Comparison of ENCODE assay signal across 21 cellular contexts in genomic region chr12:64895541-64895940, GRCh38.
DNase-seq lines count a peak whose midpoint lies in the region; ATAC-seq and TF ChIP-seq lines count a peak whose summit lies in the region.
"Had no signal": no experiment of that assay in that cellular context is flagged by ENCODE, and none has a peak within 500 bp of the region (broad histone marks: within the 10 kb centered on the region; RNA-seq: fewer than 3 reads in every experiment).

No MANE protein-coding gene starts in this region.

- ATAC-seq in GM18868 (IDR thresholded peaks at IDR 0.05; ENCODE audit: unreplicated experiment): no peak
- ATAC-seq: left colon; natural killer cell treated with Interleukin-12 subunit alpha and Interleukin-12 subunit beta and Interleukin-15 and Interleukin-18, amount 100 ng/mL, for 72 hours had no signal

- no peaks in the 10 kb centered on the region for H3K27me3 ChIP-seq in effector memory CD4-positive, alpha-beta T cell (replicated peaks; ENCODE audit: control insufficient read depth, insufficient read depth, low read length, poor library complexity, severe bottlenecking)
- H3K27me3 ChIP-seq: BLaER1, stomach had no signal

- no peak overlapping the region for H3K4me3 ChIP-seq in effector memory CD4-positive, alpha-beta T cell (ENCODE audit: insufficient read depth, low read depth, low read length, poor library complexity, severe bottlenecking)
- H3K4me3 ChIP-seq: BLaER1, stomach had no signal

- no peak overlapping the region for H3K27ac ChIP-seq in effector memory CD4-positive, alpha-beta T cell (ENCODE audit: insufficient read depth, low read length, poor library complexity, severe bottlenecking)
- H3K27ac ChIP-seq: BLaER1, stomach had no signal

- no peak overlapping the region for H3K27ac Mint-ChIP-seq in HFFc6
- H3K27ac Mint-ChIP-seq: natural killer cell treated with Interleukin-12 subunit alpha and Interleukin-12 subunit beta and Interleukin-15 and Interleukin-18, amount 100 ng/mL, for 72 hours; type B pancreatic cell had no signal

- peak; percentile 60 for DNase-seq in HFFc6
- peak; percentile 38 for DNase-seq in amniotic epithelial cell (ENCODE audit: low read depth)
- peak; percentile 50 for DNase-seq in fibroblast of peridontal ligament (ENCODE audit: extremely low read depth)
- peak; percentile 35 for DNase-seq in stromal cell of bone marrow (ENCODE audit: low read depth)
- no peak for DNase-seq in retina
- no peak for DNase-seq in effector memory CD4-positive, alpha-beta T cell
- DNase-seq: activated CD4-positive, alpha-beta T cell treated with anti-CD3 and anti-CD28 coated beads for 48 hours; effector CD8-positive, alpha-beta T cell; GF-D8; left colon; NCI-H1092 treated with DMSO at 0.1 percent for 48 hours; NCI-H2107; NCI-H524; small intestine; stimulated activated CD4-positive, alpha-beta T cell treated with anti-CD3 and anti-CD28 coated beads, Interleukin-4, amount 100 ng/mL, for 1 hour; stomach had no signal

- no peaks in the 10 kb centered on the region for H3K9me3 Mint-ChIP-seq in HFFc6
- H3K9me3 Mint-ChIP-seq: central memory CD8-positive, alpha-beta T cell; natural killer cell treated with Interleukin-12 subunit alpha and Interleukin-12 subunit beta and Interleukin-15 and Interleukin-18, amount 100 ng/mL, for 72 hours; type B pancreatic cell had no signal

- peaks cover 3% of the 10 kb centered on the region; the same call in 1 of the 2 replicates for H3K27me3 Mint-ChIP-seq in HFFc6 (ENCODE audit: insufficient read depth)

- no peaks in the 10 kb centered on the region for H3K36me3 Mint-ChIP-seq in HFFc6 (ENCODE audit: low read depth)
- H3K36me3 Mint-ChIP-seq: natural killer cell treated with Interleukin-12 subunit alpha and Interleukin-12 subunit beta and Interleukin-15 and Interleukin-18, amount 100 ng/mL, for 72 hours; type B pancreatic cell had no signal

- peaks cover 10% of the 10 kb centered on the region for H3K4me1 Mint-ChIP-seq in HFFc6 (ENCODE audit: low read depth)
- H3K4me1 Mint-ChIP-seq: central memory CD8-positive, alpha-beta T cell had no signal

- H3K36me3 ChIP-seq in effector memory CD4-positive, alpha-beta T cell (ENCODE audit: control insufficient read depth, insufficient read depth, low read length): no peaks in the 10 kb centered on the region
- H3K36me3 ChIP-seq: BLaER1, stomach had no signal

- TF ChIP-seq CTCF in HFFc6 (IDR thresholded peaks at IDR 0.05): no peak; the same call in 1 of the 2 replicates

- H3K4me3 Mint-ChIP-seq in HFFc6: no peak overlapping the region
- H3K4me3 Mint-ChIP-seq: central memory CD8-positive, alpha-beta T cell; natural killer cell treated with Interleukin-12 subunit alpha and Interleukin-12 subunit beta and Interleukin-15 and Interleukin-18, amount 100 ng/mL, for 72 hours; type B pancreatic cell had no signal

- no peaks in the 10 kb centered on the region for H3K9me3 ChIP-seq in effector memory CD4-positive, alpha-beta T cell (ENCODE audit: control insufficient read depth, low read length)
- H3K9me3 ChIP-seq: stomach had no signal

- no peaks in the 10 kb centered on the region for H3K4me1 ChIP-seq in effector memory CD4-positive, alpha-beta T cell (ENCODE audit: control insufficient read depth, insufficient read depth, low read length, poor library complexity, severe bottlenecking)
- H3K4me1 ChIP-seq: BLaER1, stomach had no signal

Comparison
In these comparisons a context has a peak if more than half of its experiments do, and no peak if none do; other contexts are left out.
1. DNase-seq: peak in HFFc6 (single experiment), amniotic epithelial cell (single experiment), fibroblast of peridontal ligament (single experiment) and stromal cell of bone marrow (single experiment); none in retina (single experiment) and effector memory CD4-positive, alpha-beta T cell (0 of 3).